8 cellular contexts compared by ENCODE assay signal in the genomic region with DNA sequence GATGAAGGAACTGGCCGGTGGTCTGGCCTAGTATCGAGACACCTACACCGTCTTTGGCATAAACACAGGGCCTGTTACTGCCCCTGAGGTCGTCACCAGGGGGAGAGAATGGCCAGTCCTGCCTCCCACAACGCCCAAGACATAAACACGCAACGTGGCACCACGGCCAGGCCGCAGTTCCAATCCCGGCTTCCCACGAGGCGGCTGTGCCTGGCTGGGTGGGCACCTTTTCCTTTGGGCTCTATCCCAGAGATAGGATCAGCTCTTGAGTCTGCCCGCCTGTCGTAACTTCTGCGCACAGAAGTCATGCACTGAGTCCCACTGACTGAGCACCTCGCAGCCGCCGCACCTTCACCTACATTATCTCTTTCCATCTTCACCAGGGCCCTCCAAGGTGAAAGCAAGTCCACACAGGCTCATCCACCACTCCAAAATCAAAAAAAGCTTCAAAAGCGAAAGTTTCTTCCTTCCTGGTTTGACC. TPM values are rescaled to one million over a fixed set of nuclear protein-coding genes. Genes with fewer than 3 reads are reported as not detected.
DNase-seq lines count a peak whose midpoint lies in the region; ATAC-seq, FAIRE-seq and TF ChIP-seq lines count a peak whose summit lies in the region.

No MANE protein-coding gene starts in this region.

- H3K4me3 Mint-ChIP-seq in nephron progenitor cell = peak overlapping the region; percentile 88

- no peak overlapping the region for H3K56ac ChIP-seq in H1 (replicated peaks; ENCODE audit: insufficient read length, low read depth, low read length)

- ATAC-seq in HG03571 (IDR thresholded peaks at IDR 0.05; ENCODE audit: unreplicated experiment) = no peak
- ATAC-seq in GM21381 (IDR thresholded peaks at IDR 0.05; ENCODE audit: unreplicated experiment) = no peak
- no peak for ATAC-seq in HG03460 (IDR thresholded peaks at IDR 0.05; ENCODE audit: unreplicated experiment)

- no peak overlapping the region for H3K18ac ChIP-seq in H1 (ENCODE audit: extremely low read depth, low read length)

- peaks cover 20% of the 10 kb centered on the region for H3K79me1 ChIP-seq in H1 (ENCODE audit: low read depth, low read length)

- H3K9ac ChIP-seq in BLaER1 treated with 17β-estradiol and CSF1 and Interleukin-3, amounts not matched to agents 10 nM and 100 nM = peak overlapping the region; percentile 76 to 85 (median 81)
- peak overlapping the region in 3 of 4 experiments; percentile 26 to 41 (median 41); a peak in 4 of 7 replicates for H3K9ac ChIP-seq in H1 (replicated peaks in 1 of 4; ENCODE audit: extremely low read depth in 1 of 4, low read depth in 3 of 4, low read length in 3 of 4)

- H3K27ac Mint-ChIP-seq in nephron progenitor cell = peak overlapping the region; percentile 4

- H2BK120ac ChIP-seq in H1 (replicated peaks; ENCODE audit: low read depth, low read length) = no peak overlapping the region

- H3K4me1 Mint-ChIP-seq in nephron progenitor cell = peaks cover 36% of the 10 kb centered on the region

- CTCF ChIA-PET in H1 (lab: Charles Lee; ENCODE audit: partially characterized antibody) = interaction anchor here (0.8 to 1.6 kb wide), 6 partner anchors 15 to 172 kb away, joined by 3 to 7 read pairs (median 4); a partner anchor contains a TSS

- no peak overlapping the region for H3K23ac ChIP-seq in H1 (ENCODE audit: insufficient read length)

- WGBS in H1 (ENCODE audit: extremely low coverage in 1 of 2, insufficient coverage in 1 of 2, insufficient read length in 1 of 2, insufficient replicate concordance in 2 of 2, low coverage in 1 of 2, low lambda C conversion rate in 2 of 2, missing lambda C conversion rate in 1 of 2), 2 experiments = 85% methylated on average over 19 of the region's 19 CpGs; no CpG with 5 or more reads in 1 of the 2 experiments

- TF ChIP-seq POLR2A in NB4 (IDR thresholded peaks at IDR 0.05; ENCODE audit: extremely low read depth, insufficient read length) = no peak
- no peak for TF ChIP-seq POLR2A in H1 (IDR thresholded peaks at IDR 0.05; ENCODE audit: control extremely low read depth in 1 of 2, low read depth in 2 of 2, low read length in 2 of 2)

- peak overlapping the region; percentile 54 to 77 (median 67) for H3K4me3 ChIP-seq in BLaER1 treated with 17β-estradiol and CSF1 and Interleukin-3, amounts not matched to agents 10 nM and 100 nM
- H3K4me3 ChIP-seq in NB4 (ENCODE audit: low read depth, low read length) = peak overlapping the region; percentile 65
- H3K4me3 ChIP-seq in H1 (ENCODE audit: extremely low read depth in 1 of 4, insufficient read depth in 2 of 4, low read depth in 3 of 4, low read length in 4 of 4) = peak overlapping the region; percentile 52 to 85 (median 61)

- DNase-seq in NB4 (ENCODE audit: low read depth) (no peak), H1 (ENCODE audit: low read depth in 1 of 2, low spot score in 2 of 2) (no peak), nephron progenitor cell (no peak), GF-D8 (lab: John Stamatoyannopoulos, UW) (no peak)

- peak overlapping the region; percentile 32 for H2BK5ac ChIP-seq in H1 (ENCODE audit: low read depth, low read length)

- TF ChIP-seq EP300 in H1 (IDR thresholded peaks at IDR 0.05; ENCODE audit: borderline replicate concordance in 1 of 2, low read depth in 2 of 2, low read length in 2 of 2) = no peak

- no peak overlapping the region for H2BK15ac ChIP-seq in H1 (ENCODE audit: low read length)

- no peak overlapping the region for H3K4ac ChIP-seq in H1 (replicated peaks; ENCODE audit: insufficient read length, low read depth, low read length)

- no peak overlapping the region for H4K91ac ChIP-seq in H1 (replicated peaks; ENCODE audit: insufficient read length, low read length)

- H3K79me2 ChIP-seq in H1 (ENCODE audit: control insufficient read depth in 1 of 2, insufficient read depth in 2 of 2, low read length in 2 of 2) = peaks cover 46 to 57% of the 10 kb centered on the region in 2 experiments

- H3K27ac ChIP-seq in BLaER1 treated with 17β-estradiol and CSF1 and Interleukin-3, amounts not matched to agents 10 nM and 100 nM = peak overlapping the region; percentile 53 to 83 (median 71); a peak in 17 of 22 replicates
- H3K27ac ChIP-seq in H1 (ENCODE audit: low read depth, low read length) = no peak overlapping the region

- no peak overlapping the region for H4K8ac ChIP-seq in H1 (ENCODE audit: extremely low read depth, insufficient read depth, low read length)

- TF ChIP-seq CTCF in NB4 (IDR thresholded peaks at IDR 0.05; ENCODE audit: low read depth, low read length) (no peak), H1 (IDR thresholded peaks at IDR 0.05; ENCODE audit: control extremely low read depth in 1 of 3, insufficient read depth in 1 of 3, low read depth in 1 of 3, low read length in 3 of 3) (no peak), nephron progenitor cell (IDR thresholded peaks at IDR 0.05) (no peak)

- no peak overlapping the region for H2AFZ ChIP-seq in H1 (ENCODE audit: low read length)

- no peak overlapping the region for H4K5ac ChIP-seq in H1 (ENCODE audit: insufficient read length, low read depth, low read length)

- H3K9me3 ChIP-seq in BLaER1 treated with 17β-estradiol and CSF1 and Interleukin-3, amounts not matched to agents 10 nM and 100 nM (replicated peaks in 1 of 11) = peaks cover 0 to 42% (median 21%) of the 10 kb centered on the region in 11 experiments; a peak in 18 of 22 replicates
- H3K9me3 ChIP-seq in H1 (ENCODE audit: insufficient read depth in 2 of 2, low read depth in 1 of 2, low read length in 1 of 2) = no peaks in the 10 kb centered on the region

- H3K4me2 ChIP-seq in BLaER1 treated with 17β-estradiol and CSF1 and Interleukin-3, amounts not matched to agents 10 nM and 100 nM = peak overlapping the region; percentile 75 to 95 (median 84)
- H3K4me2 ChIP-seq in H1 (ENCODE audit: insufficient read depth in 1 of 2, low read depth in 2 of 2, low read length in 2 of 2) = peak overlapping the region; percentile 67 to 83

- no peak overlapping the region for H2AK5ac ChIP-seq in H1 (ENCODE audit: low read depth, low read length)

- H3K14ac ChIP-seq in H1 (ENCODE audit: insufficient read length) = no peak overlapping the region

- no peak for TF ChIP-seq RAD21 in H1 (IDR thresholded peaks at IDR 0.05 in 1 of 2, conservative IDR thresholded peaks at IDR 0.05 in 1 of 2; ENCODE audit: low read depth in 2 of 2, low read length in 2 of 2)

- peaks cover 0 to 38% (median 25%) of the 10 kb centered on the region in 11 experiments; a peak in 15 of 22 replicates for H4K20me1 ChIP-seq in BLaER1 treated with 17β-estradiol and CSF1 and Interleukin-3, amounts not matched to agents 10 nM and 100 nM
- peaks cover 20 to 39% of the 10 kb centered on the region in 2 experiments for H4K20me1 ChIP-seq in H1 (replicated peaks in 1 of 2; ENCODE audit: control insufficient read depth in 1 of 2, insufficient read depth in 2 of 2, low read length in 2 of 2)

- peaks cover 31% of the 10 kb centered on the region for H3K27me3 Mint-ChIP-seq in nephron progenitor cell (ENCODE audit: low read depth, poor library complexity)

- peaks cover 0 to 25% (median 16%) of the 10 kb centered on the region in 11 experiments; a peak in 15 of 22 replicates for H3K36me3 ChIP-seq in BLaER1 treated with 17β-estradiol and CSF1 and Interleukin-3, amounts not matched to agents 10 nM and 100 nM
- H3K36me3 ChIP-seq in H1 (ENCODE audit: control insufficient read depth in 2 of 4, insufficient read depth in 4 of 4, low read length in 3 of 4) = no peaks in the 10 kb centered on the region; a peak in 3 of 8 replicates

- H3K36me3 Mint-ChIP-seq in nephron progenitor cell (ENCODE audit: low read depth) = peaks cover 54% of the 10 kb centered on the region

- no peak overlapping the region for H2BK20ac ChIP-seq in H1 (ENCODE audit: low read length)

- H3K9me3 Mint-ChIP-seq in nephron progenitor cell = peaks cover 36% of the 10 kb centered on the region

- H3K4me1 ChIP-seq in BLaER1 treated with 17β-estradiol and CSF1 and Interleukin-3, amounts not matched to agents 10 nM and 100 nM = peaks cover 31 to 41% (median 37%) of the 10 kb centered on the region in 10 experiments
- H3K4me1 ChIP-seq in H1 (replicated peaks in 1 of 4; ENCODE audit: control insufficient read depth in 3 of 4, insufficient read depth in 4 of 4, low read length in 3 of 4) = peaks cover 0 to 15% (median 9%) of the 10 kb centered on the region in 4 experiments; a peak in 6 of 7 replicates

- H3K27me3 ChIP-seq in BLaER1 treated with 17β-estradiol and CSF1 and Interleukin-3, amounts not matched to agents 10 nM and 100 nM = no peaks in the 10 kb centered on the region
- peaks cover 0 to 7% (median 4%) of the 10 kb centered on the region in 4 experiments; a peak in 3 of 7 replicates for H3K27me3 ChIP-seq in H1 (replicated peaks in 1 of 4; ENCODE audit: control insufficient read depth in 3 of 4, extremely low read depth in 1 of 4, insufficient read depth in 3 of 4, low read length in 3 of 4)

- peaks cover 9% of the 10 kb centered on the region; the same call in 1 of the 2 replicates for H3K23me2 ChIP-seq in H1 (ENCODE audit: low read depth, low read length)

- POLR2A ChIA-PET in H1 (lab: Charles Lee; ENCODE audit: partially characterized antibody) = interaction anchor here (0.7 to 2.4 kb wide), 9 partner anchors 13 to 189 kb away, joined by 3 to 9 read pairs (median 4); no protein-coding TSS in a partner anchor

- no peak for FAIRE-seq in H1 (lab: Jason Lieb, UNC)

- no peak overlapping the region for H2BK12ac ChIP-seq in H1 (ENCODE audit: low read depth, low read length)

TF ChIP-seq in H1, 55 proteins besides CTCF, POLR2A, EP300 and RAD21 (continues in another document):
- TF ChIP-seq MAFK (IDR thresholded peaks at IDR 0.05; ENCODE audit: low read depth, low read length) (no peak), ASH2L (IDR thresholded peaks at IDR 0.05; ENCODE audit: low read length) (no peak)

RNA-seq across cellular contexts. Expression of a gene that starts 1.1 kb away (rescaled TPM):
- 45.7 and 48.3 TPM in 2 replicates for total RNA-seq in H1 (2021; fragmentation: NEBNext Ultra II Directional; extraction: Animal tissue kit (Norgen Biotek cat#: 25700))
- 30.3 and 53.1 TPM in 2 replicates for polyA plus RNA-seq in H1 (2011; rRNA removed)
- 23.4 TPM for polyA plus RNA-seq in H1 (2011; cell fraction: cytosol; rRNA removed)
- 73.3 TPM for polyA plus RNA-seq in H1 (2011; cell fraction: nucleus; rRNA removed)
- 44.7 to 62.6 TPM (median 54.6 TPM) in 4 replicates for polyA plus RNA-seq in H1 (2012, experiment 1 of 2)
- polyA plus RNA-seq in H1 (2012, experiment 2 of 2) = 23.4 TPM
- 29.9 TPM for polyA plus RNA-seq in H1 (2013, experiment 1 of 2)
- polyA plus RNA-seq in H1 (2013, experiment 2 of 2) = 30.9 TPM
- 72.4 and 80.0 TPM in 2 replicates for polyA minus RNA-seq in H1 (2011; rRNA and poly(A)+ RNA removed)
- polyA minus RNA-seq in H1 (2011; cell fraction: cytosol; rRNA and poly(A)+ RNA removed) = 28.2 TPM
- 54.0 TPM for polyA minus RNA-seq in H1 (2011; cell fraction: nucleus; rRNA and poly(A)+ RNA removed)

RNA-seq across cellular contexts. Expression of a gene that starts 52.3 kb away (rescaled TPM):
- 98.6 and 101 TPM in 2 replicates for total RNA-seq in H1 (2021; fragmentation: NEBNext Ultra II Directional; extraction: Animal tissue kit (Norgen Biotek cat#: 25700))
- polyA plus RNA-seq in H1 (2011; rRNA removed) = 195 and 326 TPM in 2 replicates
- polyA plus RNA-seq in H1 (2011; cell fraction: cytosol; rRNA removed) = 162 TPM
- 254 TPM for polyA plus RNA-seq in H1 (2011; cell fraction: nucleus; rRNA removed)
- 91.4 to 160 TPM (median 142 TPM) in 4 replicates for polyA plus RNA-seq in H1 (2012, experiment 1 of 2)
- 177 TPM for polyA plus RNA-seq in H1 (2012, experiment 2 of 2)
- 85.7 TPM for polyA plus RNA-seq in H1 (2013, experiment 1 of 2)
- 84.2 TPM for polyA plus RNA-seq in H1 (2013, experiment 2 of 2)
- polyA minus RNA-seq in H1 (2011; rRNA and poly(A)+ RNA removed) = 63.2 and 112 TPM in 2 replicates
- 56.9 TPM for polyA minus RNA-seq in H1 (2011; cell fraction: cytosol; rRNA and poly(A)+ RNA removed)
- polyA minus RNA-seq in H1 (2011; cell fraction: nucleus; rRNA and poly(A)+ RNA removed) = 43.8 TPM
